In genomic region chr16:19375561-19376158, GRCh38 we compare ENCODE assay signal across 8 cellular contexts. TPM values are rescaled to one million over a fixed set of nuclear protein-coding genes. Genes with fewer than 3 reads are reported as not detected.
DNase-seq lines count a peak whose midpoint lies in the region; ATAC-seq and TF ChIP-seq lines count a peak whose summit lies in the region.

No MANE protein-coding gene starts in this region.

- H3K27ac ChIP-seq in colonic mucosa (no peak overlapping the region), right lobe of liver (no peak overlapping the region)

- ATAC-seq in right lobe of liver: peak; percentile 75 to 83 (median 80)
- no peak for ATAC-seq in stimulated activated naive CD8-positive, alpha-beta T cell treated with anti-CD3 and anti-CD28 coated beads, Interleukin-15, Interleukin-2, amounts not matched to agents 100 U/mL and 50 U/mL, for 24 hours
- ATAC-seq in HG03354 (IDR thresholded peaks at IDR 0.05; ENCODE audit: poor library complexity, severe bottlenecking, unreplicated experiment): no peak

- intact Hi-C loops in colonic mucosa (cut with DNase I) (loop anchor here (5.0 to 10.0 kb wide), 3 partner anchors 203 to 391 kb away; partner anchors contain the start of gene TMC7), right lobe of liver (cut with DNase I) (loop anchor here in 1 of 2 donors (5.0 kb wide), 2 partner anchors 208 to 288 kb away; partner anchors contain the start of gene SYT17)

- TF ChIP-seq POLR2A in right lobe of liver (IDR thresholded peaks at IDR 0.05): no peak

- TF ChIP-seq CTCF in colonic mucosa (IDR thresholded peaks at IDR 0.05) (peak; percentile 74), right lobe of liver (IDR thresholded peaks at IDR 0.05) (peak; percentile 87 to 94 (median 92))

- 25% methylated on average over 4 of the region's 4 CpGs for WGBS in right lobe of liver (ENCODE audit: insufficient coverage, low coverage, low lambda C conversion rate, missing lambda C conversion rate)

- DNase-seq in DMS79 treated with DMSO at 0.1 percent for 48 hours (lab: John Stamatoyannopoulos, UW) (peak; percentile 50), KBM-7 (peak; percentile 69), RPMI8226 (peak; percentile 69), colonic mucosa (peak; percentile 42), right lobe of liver (peak in 1 of 3 donors; percentile 50)
- peak; percentile 38 for DNase-seq in stimulated activated naive CD8-positive, alpha-beta T cell treated with anti-CD3 and anti-CD28 coated beads, Interleukin-15, Interleukin-2, amounts not matched to agents 100 U/mL and 50 U/mL, for 24 hours
- DNase-seq in activated CD4-positive, CD25-positive, alpha-beta regulatory T cell treated with anti-CD3 and anti-CD28 coated beads, Interleukin-2, amount 50 U/mL, for 72 hours: no peak

- H3K36me3 ChIP-seq in colonic mucosa (no peaks in the 10 kb centered on the region), right lobe of liver (no peaks in the 10 kb centered on the region)

- H3K9ac ChIP-seq in colonic mucosa (ENCODE audit: low read depth in 2 of 2, low read length in 2 of 2): no peak overlapping the region

- in situ Hi-C loops in KBM-7 (cut with MboI; ENCODE audit: low pct_unique_long_range_greater_than_20kb, low sequenced_read_pairs): no loop called here

- H3K4me1 ChIP-seq in colonic mucosa (no peaks in the 10 kb centered on the region), right lobe of liver (peaks cover 0 to 13% (median 0%) of the 10 kb centered on the region in 4 donors)

- H3K4me3 ChIP-seq in colonic mucosa: no peak overlapping the region
- H3K4me3 ChIP-seq in right lobe of liver: no peak overlapping the region

- H3K9me3 ChIP-seq in colonic mucosa: no peaks in the 10 kb centered on the region
- no peaks in the 10 kb centered on the region for H3K9me3 ChIP-seq in right lobe of liver

- H3K27me3 ChIP-seq in colonic mucosa: no peaks in the 10 kb centered on the region
- H3K27me3 ChIP-seq in right lobe of liver: no peaks in the 10 kb centered on the region

RNA-seq across cellular contexts. Expression of gene TMC5, which starts 42.0 kb away (rescaled TPM):
- total RNA-seq in colonic mucosa (100 to 1,000 TPM in 1 of 2 donors, 10 to 100 TPM in 1; 54.5 to 113 TPM), right lobe of liver (1 to 10 TPM in 2 of 6 experiments, under 1 TPM in 3, not detected in 1; 0.43 to 3.4 (median 0.93) TPM)

Comparison
In these comparisons a context has a peak if more than half of its experiments do, and no peak if none do; other contexts are left out.
1. ATAC-seq: peak in right lobe of liver (4 of 4); none in stimulated activated naive CD8-positive, alpha-beta T cell treated with anti-CD3 and anti-CD28 coated beads, Interleukin-15, Interleukin-2, amounts not matched to agents 100 U/mL and 50 U/mL, for 24 hours (single experiment) and HG03354 (single experiment).
2. RNA of gene TMC5, which starts 42.0 kb away (total RNA-seq): 54.5 to 113 TPM in colonic mucosa; 0.43 to 3.4 TPM in right lobe of liver; every median in the first group is over 10 times any median in the second.